In the genomic region with DNA sequence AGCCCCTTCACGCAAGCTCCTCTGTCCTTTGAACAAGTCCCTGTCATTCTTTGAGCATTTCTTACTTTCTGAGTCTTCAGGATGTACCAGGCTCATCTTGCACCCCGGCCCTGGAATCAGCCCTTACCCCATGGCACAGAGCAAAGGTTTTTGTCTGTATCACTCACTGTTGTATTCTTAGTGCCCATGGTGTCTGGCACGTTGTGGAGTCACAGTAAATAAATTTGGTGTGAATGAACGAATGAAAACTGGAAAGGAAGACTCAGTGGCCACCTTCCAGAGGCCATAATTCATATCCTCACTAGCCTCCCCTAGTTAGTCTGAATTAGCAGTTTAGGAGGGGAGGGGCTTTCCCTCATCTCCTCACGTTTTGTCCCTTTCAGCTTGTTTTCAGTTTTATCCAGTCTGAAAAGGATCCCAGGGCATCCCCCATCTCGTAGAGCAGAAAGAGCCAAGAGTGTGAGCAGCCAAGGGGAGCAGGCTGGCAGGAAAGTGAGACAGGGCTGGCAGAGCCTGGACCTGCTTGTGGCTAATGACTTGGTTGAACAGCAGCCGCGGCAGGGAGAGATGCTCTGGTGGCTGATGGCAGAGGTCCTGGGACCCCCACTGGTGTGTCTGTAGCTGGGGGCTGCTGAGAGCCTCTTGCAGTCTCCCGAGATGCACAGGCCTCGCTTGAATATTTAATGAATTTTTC, we compare ENCODE assay signal across 19 cellular contexts.
"Had no signal": no experiment of that assay in that cellular context is flagged by ENCODE, and none has a peak within 500 bp of the region (broad histone marks: within the 10 kb centered on the region; RNA-seq: fewer than 3 reads in every experiment).

No MANE protein-coding gene starts in this region.

- H3K4me1 Mint-ChIP-seq: activated naive CD4-positive, alpha-beta T cell treated with anti-CD3 and anti-CD28 coated beads, Interleukin-2, amount 10 ng/mL, durations not matched to agents 7 days and 5 days; activated naive CD8-positive, alpha-beta T cell treated with anti-CD3 and anti-CD28 coated beads, Interleukin-2, amount 50 U/mL, for 24 hours; WTC11 had no signal

- H3K9me3 Mint-ChIP-seq: activated naive CD4-positive, alpha-beta T cell treated with anti-CD3 and anti-CD28 coated beads, Interleukin-2, amount 10 ng/mL, durations not matched to agents 7 days and 5 days had no signal

- H3K4me3 ChIP-seq: esophagus squamous epithelium, lung, right lobe of liver, upper lobe of left lung had no signal

- ATAC-seq: activated CD8-positive, alpha-beta T cell treated with anti-CD3 and anti-CD28 coated beads for 36 hours; activated naive CD8-positive, alpha-beta T cell treated with anti-CD3 and anti-CD28 coated beads, Interleukin-2, amount 50 U/mL, for 24 hours; activated T-cell treated with anti-CD3 and anti-CD28 coated beads, Interleukin-2, amount 50 U/mL, for 4 hours; stimulated activated naive CD8-positive, alpha-beta T cell treated with anti-CD3 and anti-CD28 coated beads, Interleukin-15, amount 100 ng/mL, for 72 hours; WTC11 had no signal

- H3K27me3 ChIP-seq: esophagus squamous epithelium, right lobe of liver, upper lobe of left lung had no signal

- H3K36me3 Mint-ChIP-seq: activated naive CD4-positive, alpha-beta T cell treated with anti-CD3 and anti-CD28 coated beads, Interleukin-2, amount 10 ng/mL, durations not matched to agents 7 days and 5 days had no signal

- H3K4me3 Mint-ChIP-seq: activated CD8-positive, alpha-beta T cell treated with anti-CD3 and anti-CD28 coated beads for 36 hours; activated naive CD4-positive, alpha-beta T cell treated with anti-CD3 and anti-CD28 coated beads, Interleukin-2, amount 10 ng/mL, durations not matched to agents 7 days and 5 days; activated naive CD8-positive, alpha-beta T cell treated with anti-CD3 and anti-CD28 coated beads, Interleukin-2, amount 50 U/mL, for 24 hours; activated T-cell treated with anti-CD3 and anti-CD28 coated beads, Interleukin-2, amount 50 U/mL, for 4 hours; mesothelial cell of epicardium; nephron; stimulated activated naive CD8-positive, alpha-beta T cell treated with anti-CD3 and anti-CD28 coated beads, Interleukin-15, amount 100 ng/mL, for 72 hours; WTC11 had no signal

- H3K36me3 ChIP-seq: esophagus squamous epithelium, right lobe of liver, upper lobe of left lung had no signal

- H3K27me3 Mint-ChIP-seq: activated CD8-positive, alpha-beta T cell treated with anti-CD3 and anti-CD28 coated beads for 36 hours; activated naive CD8-positive, alpha-beta T cell treated with anti-CD3 and anti-CD28 coated beads, Interleukin-2, amount 50 U/mL, for 24 hours; stimulated activated naive CD8-positive, alpha-beta T cell treated with anti-CD3 and anti-CD28 coated beads, Interleukin-15, amount 100 ng/mL, for 72 hours had no signal

- H3K27ac Mint-ChIP-seq: activated CD8-positive, alpha-beta T cell treated with anti-CD3 and anti-CD28 coated beads for 36 hours; activated naive CD4-positive, alpha-beta T cell treated with anti-CD3 and anti-CD28 coated beads, Interleukin-2, amount 10 ng/mL, durations not matched to agents 7 days and 5 days; activated naive CD8-positive, alpha-beta T cell treated with anti-CD3 and anti-CD28 coated beads, Interleukin-2, amount 50 U/mL, for 24 hours; mesothelial cell of epicardium; nephron; WTC11 had no signal

- DNase-seq: activated CD4-positive, alpha-beta T cell treated with anti-CD3 and anti-CD28 coated beads for 4 hours; activated CD8-positive, alpha-beta T cell treated with anti-CD3 and anti-CD28 coated beads for 36 hours; activated naive CD4-positive, alpha-beta T cell treated with anti-CD3 and anti-CD28 coated beads, Interleukin-2, amount 10 ng/mL, durations not matched to agents 7 days and 5 days; activated naive CD8-positive, alpha-beta T cell treated with anti-CD3 and anti-CD28 coated beads, Interleukin-2, amount 50 U/mL, for 24 hours; activated T-cell treated with anti-CD3 and anti-CD28 coated beads, Interleukin-2, amount 50 U/mL, for 4 hours; dermis blood vessel endothelial cell; effector memory CD4-positive, alpha-beta T cell; esophagus squamous epithelium; occipital lobe; right lobe of liver; small intestine; stimulated activated CD4-positive, alpha-beta T cell treated with anti-CD3 and anti-CD28 coated beads, Interleukin-15, amount 100 ng/mL, for 24 hours; stimulated activated CD4-positive, alpha-beta T cell treated with anti-CD3 and anti-CD28 coated beads, Interleukin-2, amount 100 ng/mL, for 48 hours; stimulated activated naive CD8-positive, alpha-beta T cell treated with anti-CD3 and anti-CD28 coated beads, Interleukin-15, amount 100 ng/mL, for 72 hours had no signal

- H3K9me3 ChIP-seq: esophagus squamous epithelium, right lobe of liver, upper lobe of left lung had no signal

- H3K27ac ChIP-seq: esophagus squamous epithelium, right lobe of liver, upper lobe of left lung had no signal
